In the genomic region with DNA sequence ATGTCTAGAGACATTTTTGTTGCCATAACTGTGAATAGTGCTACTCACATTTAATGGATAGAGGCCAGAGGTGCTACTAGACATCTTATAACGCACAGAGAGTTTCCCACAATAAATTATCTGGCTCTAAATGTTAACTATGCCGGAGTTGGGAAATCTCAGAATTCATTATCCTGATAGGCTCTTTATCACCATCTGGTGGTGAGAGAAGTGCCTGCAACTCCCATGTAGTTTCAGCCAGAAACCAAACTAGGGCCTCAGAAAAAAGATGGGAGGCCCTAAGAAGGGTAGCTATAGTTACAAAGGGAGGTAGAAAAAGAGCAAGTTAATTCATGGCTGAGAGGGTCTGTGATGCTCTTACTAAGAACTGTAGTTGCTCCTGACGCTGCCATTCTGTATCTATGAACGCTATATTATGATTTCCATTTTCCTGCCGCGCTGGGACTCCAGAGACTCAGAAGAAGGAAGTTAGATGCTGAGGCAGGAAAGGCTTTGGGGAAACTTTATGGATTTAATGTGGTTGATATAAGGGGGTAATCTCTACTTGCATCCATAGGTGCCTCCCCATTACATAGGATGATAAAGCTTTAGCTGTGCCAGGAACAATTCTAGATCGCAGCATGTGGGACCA, we compare ENCODE assay signal across 9 cellular contexts. TPM values are rescaled to one million over a fixed set of nuclear protein-coding genes. Genes with fewer than 3 reads are reported as not detected.
DNase-seq lines count a peak whose midpoint lies in the region; ATAC-seq, FAIRE-seq and TF ChIP-seq lines count a peak whose summit lies in the region.
"Had no signal": no experiment of that assay in that cellular context is flagged by ENCODE, and none has a peak within 500 bp of the region (broad histone marks: within the 10 kb centered on the region; RNA-seq: fewer than 3 reads in every experiment).

No MANE protein-coding gene starts in this region.

- H3K4me3 ChIP-seq in CD4-positive, alpha-beta memory T cell (ENCODE audit: low read length in 2 of 2), result no peak overlapping the region
- no peak overlapping the region for H3K4me3 ChIP-seq in endothelial cell of umbilical vein (replicated peaks in 1 of 3; ENCODE audit: insufficient read depth in 1 of 3, low read depth in 1 of 3, low read length in 3 of 3)
- no peak overlapping the region for H3K4me3 ChIP-seq in mucosa of descending colon

- no peak overlapping the region for H3K27ac ChIP-seq in CD4-positive, alpha-beta memory T cell (ENCODE audit: low read depth, low read length)
- no peak overlapping the region for H3K27ac ChIP-seq in endothelial cell of umbilical vein (ENCODE audit: insufficient read depth, low read depth, low read length)

- H3K27me3 Mint-ChIP-seq in CD4-positive, alpha-beta memory T cell, result no peaks in the 10 kb centered on the region
- H3K27me3 Mint-ChIP-seq in activated B cell treated with CpG ODN at 0.5 μM for 24 hours, result no peaks in the 10 kb centered on the region

- no peaks in the 10 kb centered on the region for H3K9me1 ChIP-seq in endothelial cell of umbilical vein (replicated peaks; ENCODE audit: control insufficient read depth, extremely low read depth, insufficient read depth, low read length)

- peak; percentile 38 to 52 (median 46) for DNase-seq in CD4-positive, alpha-beta memory T cell
- DNase-seq in NCI-H1105 treated with DMSO at 0.1 percent for 48 hours (lab: John Stamatoyannopoulos, UW) (peak; percentile 46), activated B cell treated with CpG ODN at 0.5 μM for 24 hours (no peak), endothelial cell of umbilical vein (ENCODE audit: low read depth, low spot score) (peak; percentile 66), mucosa of descending colon (peak in 1 of 3 donors; percentile 75), urothelium cell line (ENCODE audit: low spot score) (peak; percentile 55), NCI-H2171 treated with DMSO at 0.1 percent for 48 hours (lab: John Stamatoyannopoulos, UW) (no peak)

- TF ChIP-seq CTCF in activated B cell treated with CpG ODN at 0.5 μM for 24 hours (IDR thresholded peaks at IDR 0.05) (peak; percentile 92), endothelial cell of umbilical vein (IDR thresholded peaks at IDR 0.05; ENCODE audit: extremely low read depth in 1 of 2, insufficient read depth in 1 of 2, low read depth in 1 of 2, low read length in 2 of 2) (peak; percentile 72 to 78), mucosa of descending colon (IDR thresholded peaks at IDR 0.05) (peak; percentile 83)

- H3K36me3 ChIP-seq in CD4-positive, alpha-beta memory T cell (ENCODE audit: insufficient read depth, low read length), result no peaks in the 10 kb centered on the region
- H3K36me3 ChIP-seq in endothelial cell of umbilical vein (ENCODE audit: control insufficient read depth in 2 of 2, extremely low read depth in 1 of 2, insufficient read depth in 2 of 2, low read length in 2 of 2), result no peaks in the 10 kb centered on the region
- H3K36me3 ChIP-seq in mucosa of descending colon (ENCODE audit: low read depth), result no peaks in the 10 kb centered on the region

- FAIRE-seq in endothelial cell of umbilical vein (lab: Jason Lieb, UNC), result peak; percentile 85
- no peak for FAIRE-seq in urothelium cell line (lab: Jason Lieb, UNC)

- BruUV-seq in endothelial cell of umbilical vein (replicated peaks; lab: Mats Ljungman, UMichigan), result no TSS peak

- H3K36me3 Mint-ChIP-seq in CD4-positive, alpha-beta memory T cell, result peaks cover 0 to 16% of the 10 kb centered on the region in 2 donors
- peaks cover 11% of the 10 kb centered on the region for H3K36me3 Mint-ChIP-seq in activated B cell treated with CpG ODN at 0.5 μM for 24 hours (ENCODE audit: low read depth)

- H4K20me1 ChIP-seq in endothelial cell of umbilical vein (replicated peaks; ENCODE audit: control insufficient read depth, extremely low read depth, insufficient read depth, low read length), result no peaks in the 10 kb centered on the region

- no peaks in the 10 kb centered on the region for H3K79me2 ChIP-seq in endothelial cell of umbilical vein (ENCODE audit: control insufficient read depth, insufficient read depth, low read length)

- H3K9ac ChIP-seq in endothelial cell of umbilical vein (replicated peaks; ENCODE audit: extremely low read depth, insufficient read depth, low read length), result no peak overlapping the region

- H3K9me3 ChIP-seq in CD4-positive, alpha-beta memory T cell (ENCODE audit: control insufficient read depth in 1 of 2, low read length in 2 of 2), result no peaks in the 10 kb centered on the region
- H3K9me3 ChIP-seq in endothelial cell of umbilical vein (replicated peaks; ENCODE audit: control insufficient read depth, insufficient read depth, low read length), result no peaks in the 10 kb centered on the region
- H3K9me3 ChIP-seq in mucosa of descending colon, result no peaks in the 10 kb centered on the region

- H3K4me1 ChIP-seq in CD4-positive, alpha-beta memory T cell (ENCODE audit: insufficient read depth, low read length), result no peaks in the 10 kb centered on the region
- H3K4me1 ChIP-seq in endothelial cell of umbilical vein (ENCODE audit: control insufficient read depth, extremely low read depth, insufficient read depth, low read length) (peaks cover 6% of the 10 kb centered on the region), mucosa of descending colon (ENCODE audit: low read depth) (no peaks in the 10 kb centered on the region)

- intact Hi-C loops in CD4-positive, alpha-beta memory T cell (cut with micrococcal nuclease), result loop anchor here (1.0 kb wide), 5 partner anchors 23 to 327 kb away; a partner anchor contains a TSS
- intact Hi-C loops in activated B cell treated with CpG ODN at 0.5 μM for 24 hours (cut with micrococcal nuclease), result loop anchor here (1.0 kb wide), 4 partner anchors 103 to 327 kb away; a partner anchor contains a TSS
- intact Hi-C loops in endothelial cell of umbilical vein (cut with micrococcal nuclease), result loop anchor here (1.0 kb wide), 3 partner anchors 175 to 327 kb away; no protein-coding TSS in a partner anchor
- intact Hi-C loops in mucosa of descending colon (cut with DNase I, micrococcal nuclease), result no loop called here

- H2AFZ ChIP-seq in endothelial cell of umbilical vein (ENCODE audit: low read depth, low read length), result peak overlapping the region; percentile 52

- no peak for TF ChIP-seq POLR2A in endothelial cell of umbilical vein (IDR thresholded peaks at IDR 0.05; ENCODE audit: low read depth, low read length)

- H3K27ac Mint-ChIP-seq in CD4-positive, alpha-beta memory T cell, result peak overlapping the region; percentile 4 to 84 (median 43)
- peak overlapping the region; percentile 60 for H3K27ac Mint-ChIP-seq in activated B cell treated with CpG ODN at 0.5 μM for 24 hours
- H3K27ac Mint-ChIP-seq: T-helper 1 cell treated with Interleukin-12 subunit alpha and Interleukin-12 subunit beta and Interleukin-4 antibody, amounts not matched to agents 30 μg/mL and 1 μg/mL, for 36 hours had no signal

- POLR2A ChIA-PET in CD4-positive, alpha-beta memory T cell (lab: Charles Lee; ENCODE audit: partially characterized antibody), result interaction anchor here (1.0 to 1.7 kb wide), 8 partner anchors 11 to 327 kb away, joined by 3 to 7 read pairs (median 4); a partner anchor contains a TSS
- POLR2A ChIA-PET in activated B cell treated with CpG ODN at 0.5 μM for 24 hours (lab: Charles Lee) (interaction anchor here (0.9 kb wide), 1 partner anchor 31 kb away, joined by 3 read pairs; no protein-coding TSS in a partner anchor), endothelial cell of umbilical vein (lab: Charles Lee) (interaction anchor here (0.9 kb wide), 1 partner anchor 10 kb away, joined by 3 read pairs; no protein-coding TSS in a partner anchor)

- ATAC-seq in GM18907 (IDR thresholded peaks at IDR 0.05; ENCODE audit: unreplicated experiment), result peak; percentile 53
- peak; percentile 66 for ATAC-seq in activated B cell treated with CpG ODN at 0.5 μM for 24 hours (ENCODE audit: low read depth)
- peak; percentile 73 for ATAC-seq in mucosa of descending colon

- no peak overlapping the region for H3K4me2 ChIP-seq in endothelial cell of umbilical vein (ENCODE audit: insufficient read depth, low read length)

- no peaks in the 10 kb centered on the region for H3K9me3 Mint-ChIP-seq in CD4-positive, alpha-beta memory T cell
- H3K9me3 Mint-ChIP-seq in activated B cell treated with CpG ODN at 0.5 μM for 24 hours, result no peaks in the 10 kb centered on the region
- H3K9me3 Mint-ChIP-seq: T-helper 1 cell treated with Interleukin-12 subunit alpha and Interleukin-12 subunit beta and Interleukin-4 antibody, amounts not matched to agents 30 μg/mL and 1 μg/mL, for 36 hours had no signal

- CTCF ChIA-PET in CD4-positive, alpha-beta memory T cell (lab: Charles Lee; ENCODE audit: partially characterized antibody), result interaction anchor here (0.7 to 9.1 kb wide), 43 partner anchors 8 to 1021 kb away, joined by 3 to 124 read pairs (median 5); a partner anchor contains a TSS
- CTCF ChIA-PET in activated B cell treated with CpG ODN at 0.5 μM for 24 hours (lab: Charles Lee), result interaction anchor here (0.6 to 3.6 kb wide), 20 partner anchors 10 to 327 kb away, joined by 3 to 53 read pairs (median 4); a partner anchor contains a TSS
- CTCF ChIA-PET in endothelial cell of umbilical vein (lab: Charles Lee), result interaction anchor here (0.6 to 6.0 kb wide), 43 partner anchors 10 to 470 kb away, joined by 3 to 143 read pairs (median 5); a partner anchor contains a TSS

- no peaks in the 10 kb centered on the region for H3K27me3 ChIP-seq in CD4-positive, alpha-beta memory T cell (ENCODE audit: insufficient read depth, low read length)
- H3K27me3 ChIP-seq in endothelial cell of umbilical vein (ENCODE audit: control insufficient read depth in 2 of 2, insufficient read depth in 2 of 2, low read length in 2 of 2), result no peaks in the 10 kb centered on the region

- H3K4me1 Mint-ChIP-seq in CD4-positive, alpha-beta memory T cell, result peaks cover 9 to 25% (median 18%) of the 10 kb centered on the region in 4 donors
- H3K4me1 Mint-ChIP-seq in activated B cell treated with CpG ODN at 0.5 μM for 24 hours, result peaks cover 19% of the 10 kb centered on the region

- no peak overlapping the region for H3K4me3 Mint-ChIP-seq in CD4-positive, alpha-beta memory T cell
- H3K4me3 Mint-ChIP-seq in activated B cell treated with CpG ODN at 0.5 μM for 24 hours, result no peak overlapping the region
- H3K4me3 Mint-ChIP-seq: T-helper 1 cell treated with Interleukin-12 subunit alpha and Interleukin-12 subunit beta and Interleukin-4 antibody, amounts not matched to agents 30 μg/mL and 1 μg/mL, for 36 hours had no signal

- dilution Hi-C loops in endothelial cell of umbilical vein (cut with MboI; ENCODE audit: extremely low pct_ligation_motif_present, low sequenced_read_pairs), result no loop called here

RNA-seq across cellular contexts. Expression of a gene that starts 22.9 kb away (rescaled TPM):
- 10 to 100 TPM; 33.4 to 36.9 TPM for total RNA-seq in CD4-positive, alpha-beta memory T cell
- 10 to 100 TPM; 12.7 to 42.6 TPM for polyA plus RNA-seq in CD4-positive, alpha-beta memory T cell
- total RNA-seq in activated B cell treated with CpG ODN at 0.5 μM for 24 hours, result 34.1 and 34.2 TPM in 2 replicates
- 86.8 and 87.2 TPM in 2 replicates for total RNA-seq in endothelial cell of umbilical vein
- polyA plus RNA-seq in endothelial cell of umbilical vein, result 61.7 and 67.6 TPM in 2 replicates
- polyA plus RNA-seq in endothelial cell of umbilical vein (2011; cell fraction: cytosol; rRNA removed), result 72.5 and 80.8 TPM in 2 replicates
- 34.5 and 39.1 TPM in 2 replicates for polyA plus RNA-seq in endothelial cell of umbilical vein (2011; cell fraction: nucleus; rRNA removed)
- polyA plus RNA-seq in endothelial cell of umbilical vein (2012), result 90.2 and 103 TPM in 2 replicates
- polyA minus RNA-seq in endothelial cell of umbilical vein, result 42.4 and 46.0 TPM in 2 replicates
- polyA minus RNA-seq in endothelial cell of umbilical vein (2011; cell fraction: cytosol; rRNA and poly(A)+ RNA removed), result 67.5 TPM
- polyA minus RNA-seq in endothelial cell of umbilical vein (2011; cell fraction: nucleus; rRNA and poly(A)+ RNA removed), result 10.6 and 12.9 TPM in 2 replicates
- 10 to 100 TPM; 21.2 to 29.7 (median 29.6) TPM for total RNA-seq in mucosa of descending colon

RNA-seq across cellular contexts. Expression of a gene that starts 50.4 kb away (rescaled TPM):
- total RNA-seq in CD4-positive, alpha-beta memory T cell, result 1 to 10 TPM; 6.4 to 6.7 TPM
- 1 to 10 TPM in 1 of 2 donors, under 1 TPM in 1; 0.47 to 2.5 TPM for polyA plus RNA-seq in CD4-positive, alpha-beta memory T cell
- total RNA-seq in activated B cell treated with CpG ODN at 0.5 μM for 24 hours, result 0.17 and 0.22 TPM in 2 replicates
- total RNA-seq in endothelial cell of umbilical vein, result 73.0 and 73.1 TPM in 2 replicates
- 56.2 and 64.2 TPM in 2 replicates for polyA plus RNA-seq in endothelial cell of umbilical vein
- polyA plus RNA-seq in endothelial cell of umbilical vein (2011; cell fraction: cytosol; rRNA removed), result 31.1 and 35.9 TPM in 2 replicates
- 89.5 and 105 TPM in 2 replicates for polyA plus RNA-seq in endothelial cell of umbilical vein (2011; cell fraction: nucleus; rRNA removed)
- polyA plus RNA-seq in endothelial cell of umbilical vein (2012), result 52.6 and 58.4 TPM in 2 replicates
- 125 and 133 TPM in 2 replicates for polyA minus RNA-seq in endothelial cell of umbilical vein
- not detected for polyA minus RNA-seq in endothelial cell of umbilical vein (2011; cell fraction: cytosol; rRNA and poly(A)+ RNA removed)
- polyA minus RNA-seq in endothelial cell of umbilical vein (2011; cell fraction: nucleus; rRNA and poly(A)+ RNA removed), result 59.4 and 70.9 TPM in 2 replicates
- total RNA-seq in mucosa of descending colon, result 10 to 100 TPM in 1 of 3 donors, 1 to 10 TPM in 2; 3.5 to 38.8 (median 6.0) TPM

Comparison
In these comparisons a context has a peak if more than half of its experiments do, and no peak if none do; other contexts are left out.
1. DNase-seq: peak in CD4-positive, alpha-beta memory T cell (5 of 5), NCI-H1105 treated with DMSO at 0.1 percent for 48 hours (single experiment), endothelial cell of umbilical vein (single experiment) and urothelium cell line (single experiment); none in activated B cell treated with CpG ODN at 0.5 μM for 24 hours (single experiment) and NCI-H2171 treated with DMSO at 0.1 percent for 48 hours (single experiment).
2. intact Hi-C loops: an anchor here in CD4-positive, alpha-beta memory T cell (1.0 kb wide), activated B cell treated with CpG ODN at 0.5 μM for 24 hours (1.0 kb wide) and endothelial cell of umbilical vein (1.0 kb wide); none called in mucosa of descending colon.
3. Peak in every context shown above with its lines, with median percentiles within 50 percentile points of each other: ATAC-seq and CTCF ChIP-seq.